ENCODE assay signal across 7 cellular contexts in the genomic region with DNA sequence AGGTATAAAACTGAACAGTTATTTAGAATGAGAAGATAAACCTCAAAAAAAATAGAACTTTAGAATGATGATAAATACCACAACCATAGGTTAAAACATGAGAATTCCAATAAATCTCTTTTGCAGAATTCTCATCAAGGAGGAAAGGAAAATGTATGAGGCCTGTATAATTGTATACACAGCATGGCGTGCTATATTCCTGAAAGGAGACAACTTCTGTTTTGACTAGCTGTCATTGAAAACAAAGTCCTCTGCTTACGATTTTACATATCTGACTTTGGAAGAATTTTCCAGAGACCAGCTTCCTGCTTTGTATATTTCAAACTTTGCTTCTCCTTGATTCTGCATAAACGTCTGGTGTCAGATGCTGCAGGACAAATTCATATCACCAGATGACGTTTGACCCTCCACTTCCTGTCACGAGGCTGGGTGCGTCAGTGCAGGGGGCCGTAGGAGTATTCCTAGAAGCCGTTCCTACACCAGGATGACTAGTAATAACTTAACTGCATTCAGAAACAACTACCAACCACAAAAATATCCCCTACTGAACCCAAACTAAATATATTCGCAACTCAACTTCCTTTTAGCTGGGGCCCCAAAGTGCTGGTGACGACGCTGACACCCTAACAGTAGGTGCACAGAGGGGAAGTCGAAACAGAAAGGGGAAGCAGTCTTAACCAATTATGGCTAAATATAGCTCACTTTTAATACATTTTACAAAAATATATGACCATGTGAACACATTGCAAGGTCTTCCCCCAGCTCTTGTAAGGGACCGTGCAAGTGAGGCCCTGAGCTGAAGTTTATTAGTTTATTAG.
A peak's percentile ranks its signal among the peaks of the same experiment; 100 is the strongest.
DNase-seq lines count a peak whose midpoint lies in the region; ATAC-seq and TF ChIP-seq lines count a peak whose summit lies in the region.

No MANE protein-coding gene starts in this region.

- no peaks in the 10 kb centered on the region for H3K36me3 ChIP-seq in fibroblast of lung (ENCODE audit: control insufficient read depth, insufficient read depth, low read length)

- ATAC-seq in GM19455 (IDR thresholded peaks at IDR 0.05; ENCODE audit: unreplicated experiment) (peak; percentile 97), HG03457 (IDR thresholded peaks at IDR 0.05; ENCODE audit: unreplicated experiment) (peak; percentile 95)

- no peaks in the 10 kb centered on the region for H3K79me2 ChIP-seq in fibroblast of lung (ENCODE audit: control insufficient read depth, insufficient read depth, low read length)

- H3K4me3 ChIP-seq in fibroblast of lung (replicated peaks in 1 of 4; ENCODE audit: control extremely low read depth in 1 of 4, insufficient read depth in 1 of 4, low read depth in 3 of 4, low read length in 4 of 4), result no peak overlapping the region

- H4K20me1 ChIP-seq in fibroblast of lung (ENCODE audit: control insufficient read depth, extremely low read depth, insufficient read depth, low read length), result no peaks in the 10 kb centered on the region

- peak overlapping the region; percentile 58 for H3K27ac ChIP-seq in fibroblast of lung (ENCODE audit: insufficient read depth, low read length)

- H3K4me2 ChIP-seq in fibroblast of lung (ENCODE audit: extremely low read depth, insufficient read depth, low read length), result no peak overlapping the region

- no peak overlapping the region for H3K9ac ChIP-seq in fibroblast of lung (ENCODE audit: insufficient read depth, low read length)

- H3K27me3 ChIP-seq in fibroblast of lung (ENCODE audit: control insufficient read depth, insufficient read depth, low read length), result no peaks in the 10 kb centered on the region

- DNase-seq in activated CD4-positive, alpha-beta T cell treated with anti-CD3 and anti-CD28 coated beads for 4 hours, result peak; percentile 56 to 62
- peak; percentile 39 for DNase-seq in fibroblast of lung (ENCODE audit: low read depth in 2 of 2)
- DNase-seq in stimulated activated CD4-positive, alpha-beta T cell treated with anti-CD3 and anti-CD28 coated beads, TNF-alpha, amount 100 ng/mL, for 1 hour (ENCODE audit: low read depth in 3 of 3, low spot score in 1 of 3), result peak in 2 of 3 donors; percentile 6 to 48
- DNase-seq in NCI-H2081 (lab: John Stamatoyannopoulos, UW), result no peak
- no peak for DNase-seq in SW480 (ENCODE audit: low spot score)

- H3K9me3 ChIP-seq in fibroblast of lung (ENCODE audit: control insufficient read depth, insufficient read depth, low read depth, low read length), result no peaks in the 10 kb centered on the region

- H2AFZ ChIP-seq in fibroblast of lung (ENCODE audit: low read length), result no peak overlapping the region

- TF ChIP-seq CTCF in fibroblast of lung (conservative IDR thresholded peaks at IDR 0.05 in 1 of 2, IDR thresholded peaks at IDR 0.05 in 1 of 2; ENCODE audit: low read depth in 1 of 2, low read length in 2 of 2), result no peak

- H3K4me1 ChIP-seq in fibroblast of lung (ENCODE audit: control insufficient read depth, extremely low read depth, insufficient read depth, low read length), result peaks cover 40% of the 10 kb centered on the region

Comparison
In these comparisons a context has a peak if more than half of its experiments do, and no peak if none do; other contexts are left out.
1. DNase-seq: peak in activated CD4-positive, alpha-beta T cell treated with anti-CD3 and anti-CD28 coated beads for 4 hours (2 of 2), fibroblast of lung (2 of 2) and stimulated activated CD4-positive, alpha-beta T cell treated with anti-CD3 and anti-CD28 coated beads, TNF-alpha, amount 100 ng/mL, for 1 hour (2 of 3); none in NCI-H2081 (0 of 2) and SW480 (single experiment).